19 cellular contexts compared by ENCODE assay signal in genomic region chr10:31838065-31838464, GRCh38.
A peak's percentile ranks its signal among the peaks of the same experiment; 100 is the strongest.
DNase-seq lines count a peak whose midpoint lies in the region; ATAC-seq, FAIRE-seq and TF ChIP-seq lines count a peak whose summit lies in the region.
"Had no signal": no experiment of that assay in that cellular context is flagged by ENCODE, and none has a peak within 500 bp of the region (broad histone marks: within the 10 kb centered on the region; RNA-seq: fewer than 3 reads in every experiment).

No MANE protein-coding gene starts in this region.

- H3K4ac ChIP-seq in IMR-90 (ENCODE audit: low read depth, low read length) = no peak overlapping the region

- H4K5ac ChIP-seq in IMR-90 (ENCODE audit: low read depth, low read length) = no peak overlapping the region

- peaks cover 3% of the 10 kb centered on the region; the same call in 1 of the 2 replicates for H3K36me3 ChIP-seq in IMR-90 (ENCODE audit: control insufficient read depth, insufficient read depth, low read length)

- TF ChIP-seq POLR2A in GM12891 (IDR thresholded peaks at IDR 0.05; ENCODE audit: low read depth, low read length) (no peak), IMR-90 (IDR thresholded peaks at IDR 0.05; ENCODE audit: low read depth, low read length) (no peak)

- H3K9me3 ChIP-seq in IMR-90 (ENCODE audit: control insufficient read depth, insufficient read depth, low read length) = no peaks in the 10 kb centered on the region
- H3K9me3 ChIP-seq: SK-N-SH had no signal

- no peak for FAIRE-seq in GM12891 (lab: Jason Lieb, UNC)
- FAIRE-seq: HTR-8/SVneo had no signal

- intact Hi-C loops in IMR-90 (cut with micrococcal nuclease) = loop anchor here (5.0 kb wide), 2 partner anchors 169 to 369 kb away; no protein-coding TSS in a partner anchor

- H3K23ac ChIP-seq in IMR-90 (ENCODE audit: low read depth, low read length) = 0 out of 2 replicates have a peak overlapping the region, but pooled peaks have one; percentile 42

- no peak overlapping the region for H2BK5ac ChIP-seq in IMR-90 (ENCODE audit: low read depth, low read length, poor library complexity, severe bottlenecking)

- H2BK120ac ChIP-seq in IMR-90 (ENCODE audit: low read depth, low read length) = no peak overlapping the region

- H3K14ac ChIP-seq in IMR-90 (replicated peaks; ENCODE audit: low read depth, low read length) = no peak overlapping the region

- no peak for TF ChIP-seq RAD21 in IMR-90 (IDR thresholded peaks at IDR 0.05; ENCODE audit: low read length)

- POLR2A ChIA-PET in IMR-90 (lab: Charles Lee; ENCODE audit: unreplicated experiment) (no interaction called here), WTC11 (lab: Charles Lee) (interaction anchor here (0.7 kb wide), 1 partner anchor 192 kb away, joined by 3 read pairs; no protein-coding TSS in a partner anchor)

- in situ Hi-C loops in IMR-90 (cut with MboI; ENCODE audit: low sequenced_read_pairs) = no loop called here

- H3K27ac ChIP-seq in IMR-90 (ENCODE audit: insufficient read depth, low read length) = no peak overlapping the region
- H3K27ac ChIP-seq: HL-60 had no signal

- H4K20me1 ChIP-seq in IMR-90 (ENCODE audit: insufficient read depth, low read length) = no peaks in the 10 kb centered on the region

- H3K79me1 ChIP-seq in IMR-90 (ENCODE audit: low read depth in 1 of 2, low read length in 2 of 2) = peaks cover 5 to 7% of the 10 kb centered on the region in 2 experiments; a peak in 2 of 4 replicates

- H2BK15ac ChIP-seq in IMR-90 (ENCODE audit: low read depth, low read length) = no peak overlapping the region

- H2AK5ac ChIP-seq in IMR-90 (ENCODE audit: low read depth, low read length) = no peak overlapping the region; the same call in 1 of the 2 replicates

- H4K91ac ChIP-seq in IMR-90 (ENCODE audit: insufficient read depth, low read depth, low read length) = no peak overlapping the region

- H3K27me3 ChIP-seq in IMR-90 (ENCODE audit: control insufficient read depth, insufficient read depth, low read length) = no peaks in the 10 kb centered on the region

- no peak overlapping the region for H3K9ac ChIP-seq in IMR-90 (ENCODE audit: low read depth, low read length)
- H3K9ac ChIP-seq: SK-N-SH had no signal

- no peak for TF ChIP-seq CTCF in IMR-90 (conservative IDR thresholded peaks at IDR 0.05; ENCODE audit: low read depth, low read length)
- TF ChIP-seq CTCF in WTC11 (IDR thresholded peaks at IDR 0.05) = no peak
- no peak for TF ChIP-seq CTCF in mesothelial cell of epicardium (IDR thresholded peaks at IDR 0.05; ENCODE audit: unreplicated experiment)

- no peak overlapping the region for H3K4me3 ChIP-seq in IMR-90 (ENCODE audit: insufficient read depth, low read depth, low read length)

- H3K36me3 Mint-ChIP-seq in WTC11 (no peaks in the 10 kb centered on the region), mesothelial cell of epicardium (peaks cover 2% of the 10 kb centered on the region)

- H3K27me3 Mint-ChIP-seq in WTC11 (ENCODE audit: low read depth) (no peaks in the 10 kb centered on the region), mesothelial cell of epicardium (ENCODE audit: low read depth) (no peaks in the 10 kb centered on the region)

- H4K8ac ChIP-seq in IMR-90 (ENCODE audit: low read depth in 2 of 2, low read length in 2 of 2) = no peak overlapping the region

- BruUV-seq in IMR-90 (replicated peaks; lab: Mats Ljungman, UMichigan) = no TSS peak

- dilution Hi-C loops in IMR-90 (cut with HindIII; ENCODE audit: low sequenced_read_pairs, unreplicated experiment) = no loop called here

- no peak overlapping the region for H3K4me3 Mint-ChIP-seq in WTC11
- H3K4me3 Mint-ChIP-seq in mesothelial cell of epicardium = no peak overlapping the region
- H3K4me3 Mint-ChIP-seq: CD14-positive monocyte had no signal

- WGBS in IMR-90 (ENCODE audit: extremely low coverage in 2 of 2, insufficient read length in 1 of 2), 2 experiments = 89% methylated on average over 1 of the region's 1 CpG; no CpG with 5 or more reads in 1 of the 2 experiments

- no peaks in the 10 kb centered on the region for H3K4me1 ChIP-seq in IMR-90 (ENCODE audit: control insufficient read depth, insufficient read depth, low read length)

- no peak overlapping the region for H3K4me2 ChIP-seq in IMR-90 (ENCODE audit: low read depth, low read length)
- H3K4me2 ChIP-seq: SK-N-SH had no signal

- H3K56ac ChIP-seq in IMR-90 (ENCODE audit: extremely low read depth, insufficient read depth, low read length) = no peak overlapping the region

- no peak overlapping the region for H2AK9ac ChIP-seq in IMR-90 (replicated peaks; ENCODE audit: low read depth, low read length, poor library complexity)

- DNase-seq in GM12891 (ENCODE audit: insufficient read length, low spot score) (no peak), IMR-90 (no peak), WTC11 (ENCODE audit: low spot score) (no peak), mesothelial cell of epicardium (ENCODE audit: low spot score in 2 of 2, unreplicated experiment in 2 of 2) (no peak), H4 (ENCODE audit: low spot score) (no peak)
- DNase-seq in activated naive CD4-positive, alpha-beta T cell treated with Interleukin-2 at 50 U/mL for 16 hours = no peak
- DNase-seq in stimulated activated CD4-positive, alpha-beta T cell treated with anti-CD3 and anti-CD28 coated beads, Interleukin-4, amount 100 ng/mL, for 1 hour = no peak
- DNase-seq: ACHN, AML-193, COR-L47, NCI-H1048, NCI-H1436 treated with DMSO at 0.1 percent for 48 hours, NCI-H2029 treated with DMSO at 0.1 percent for 48 hours, NCI-H510A treated with DMSO at 0.1 percent for 48 hours, SHP77, SK-N-SH had no signal

- H3K18ac ChIP-seq in IMR-90 (ENCODE audit: low read depth, low read length) = no peak overlapping the region

- peak overlapping the region; percentile 60; the same call in 1 of the 2 replicates for H3K27ac Mint-ChIP-seq in WTC11
- peak overlapping the region; percentile 39 for H3K27ac Mint-ChIP-seq in mesothelial cell of epicardium

- H3K9me3 Mint-ChIP-seq in WTC11 = no peaks in the 10 kb centered on the region
- no peaks in the 10 kb centered on the region for H3K9me3 Mint-ChIP-seq in mesothelial cell of epicardium
- H3K9me3 Mint-ChIP-seq: CD14-positive monocyte had no signal

- no peak overlapping the region for H2AFZ ChIP-seq in IMR-90 (replicated peaks; ENCODE audit: low read length, poor library complexity)

- peaks cover 19% of the 10 kb centered on the region for H3K4me1 Mint-ChIP-seq in WTC11
- H3K4me1 Mint-ChIP-seq in mesothelial cell of epicardium = peaks cover 1% of the 10 kb centered on the region

- CTCF ChIA-PET in IMR-90 (lab: Yijun Ruan, JAX) = no interaction called here
- CTCF ChIA-PET in WTC11 (lab: Charles Lee) = interaction anchor here (1.1 to 2.6 kb wide), 3 partner anchors 24 to 373 kb away, joined by 3 to 13 read pairs (median 4); no protein-coding TSS in a partner anchor

- ATAC-seq in IMR-90 (ENCODE audit: low read depth) (no peak), WTC11 (no peak)

- no peaks in the 10 kb centered on the region; the same call in 1 of the 2 replicates for H3K9me1 ChIP-seq in IMR-90 (ENCODE audit: insufficient read depth, low read length)

- no peak overlapping the region; the same call in 1 of the 2 replicates for H2BK20ac ChIP-seq in IMR-90 (ENCODE audit: low read depth, low read length)

TF ChIP-seq in GM12891, 5 proteins besides CTCF, POLR2A, EP300 and RAD21:
- no peak for TF ChIP-seq TAF1 (IDR thresholded peaks at IDR 0.05; ENCODE audit: low read depth, low read length)
- TF ChIP-seq SPI1 (IDR thresholded peaks at IDR 0.05; ENCODE audit: low read depth, low read length) = peak; percentile 75
- no peak for TF ChIP-seq POU2F2 (IDR thresholded peaks at IDR 0.05; ENCODE audit: low read depth, low read length)
- TF ChIP-seq POLR2AphosphoS5 (IDR thresholded peaks at IDR 0.05; ENCODE audit: low read depth, low read length) = no peak
- no peak for TF ChIP-seq PAX5 (IDR thresholded peaks at IDR 0.05; ENCODE audit: insufficient read depth, low read length, severe bottlenecking)

TF ChIP-seq in IMR-90, 13 proteins besides CTCF, POLR2A, EP300 and RAD21 (continues in another document):
- TF ChIP-seq USF2 (IDR thresholded peaks at IDR 0.05; ENCODE audit: low read depth, low read length) (no peak), SMC3 (IDR thresholded peaks at IDR 0.05; ENCODE audit: low read depth, low read length) (no peak), FOS (IDR thresholded peaks at IDR 0.05; ENCODE audit: low read depth, low read length) (no peak)

TF ChIP-seq in WTC11, 78 proteins besides CTCF, POLR2A, EP300 and RAD21:
- no peak for TF ChIP-seq OVOL2 (CRISPR knock-in tag; IDR thresholded peaks at IDR 0.05; ENCODE audit: borderline replicate concordance)
